Comparison of ENCODE assay signal across 1 cellular context in genomic region chr15:91279481-91279880, GRCh38.
TF ChIP-seq lines count a peak whose summit lies in the region.

No MANE protein-coding gene starts in this region.

TF ChIP-seq in K562, 482 proteins besides CTCF, POLR2A, EP300 and RAD21 (continued from another document):
- TF ChIP-seq BCLAF1 (IDR thresholded peaks at IDR 0.05; ENCODE audit: borderline replicate concordance in 1 of 2, control insufficient read depth in 1 of 2, low read depth in 2 of 2, low read length in 1 of 2) (no peak), PBX2 (CRISPR knock-in tag; IDR thresholded peaks at IDR 0.05; ENCODE audit: low read depth) (no peak), PBX2 (tag; conservative IDR thresholded peaks at IDR 0.05; ENCODE audit: low read depth) (peak; percentile 71), MEIS2 (IDR thresholded peaks at IDR 0.05; ENCODE audit: partially characterized antibody) (peak; percentile 44)
TF ChIP-seq in K562: peak in this region for 3.
